Comparison of ENCODE assay signal across 26 cellular contexts in the genomic region with DNA sequence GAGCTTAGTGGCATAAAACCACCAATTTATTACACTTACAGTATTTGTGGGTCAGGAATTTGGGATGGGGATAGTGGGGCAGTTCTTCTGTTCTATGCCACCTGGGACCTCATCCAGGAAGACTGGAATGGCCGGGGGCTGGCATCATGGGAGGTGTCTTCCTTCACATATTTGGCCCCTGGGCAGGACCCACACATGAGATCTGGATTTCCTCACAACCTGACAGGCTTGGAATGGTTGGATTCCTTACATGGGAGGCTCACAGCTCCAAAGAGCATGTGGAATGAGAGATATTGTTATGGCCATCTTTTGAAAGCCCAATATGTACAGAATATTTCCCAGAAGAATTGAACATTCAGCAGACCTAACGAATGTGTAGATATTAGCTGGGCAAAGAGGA.
"Had no signal": no experiment of that assay in that cellular context is flagged by ENCODE, and none has a peak within 500 bp of the region (broad histone marks: within the 10 kb centered on the region; RNA-seq: fewer than 3 reads in every experiment).

No MANE protein-coding gene starts in this region.

- DNase-seq: nephron progenitor cell; occipital lobe; ovary; posterior cingulate gyrus; psoas muscle; right cardiac atrium; right lobe of liver; sigmoid colon; stimulated activated CD4-positive, alpha-beta T cell treated with anti-CD3 and anti-CD28 coated beads, Interleukin-15, amount 100 ng/mL, for 24 hours; stimulated activated CD4-positive, alpha-beta T cell treated with anti-CD3 and anti-CD28 coated beads, Interleukin-2, amount 100 ng/mL, for 24 hours; stimulated activated CD4-positive, alpha-beta T cell treated with anti-CD3 and anti-CD28 coated beads, Interleukin-2, amount 100 ng/mL, for 48 hours; stimulated activated CD4-positive, alpha-beta T cell treated with anti-CD3 and anti-CD28 coated beads, Interleukin-4, amount 100 ng/mL, for 24 hours; stimulated activated naive B cell treated with anti-CD40 and anti-IgM and Interleukin-4, amounts not matched to agents 10 μg/mL and 1 μg/mL and 100 μg/mL, for 72 hours; stimulated activated naive CD4-positive, alpha-beta T cell treated with Interleukin-2 at 50 U/mL for 16 hours; stomach; thyroid gland; upper lobe of left lung had no signal

- H2AFZ ChIP-seq: parathyroid adenoma had no signal

- H3K4me3 Mint-ChIP-seq: natural killer cell treated with Interleukin-12 subunit alpha and Interleukin-12 subunit beta and Interleukin-15 and Interleukin-18, amount 100 ng/mL, for 72 hours; nephron progenitor cell; neural crest cell; stimulated activated effector memory CD8-positive, alpha-beta T cell treated with anti-CD3 and anti-CD28 coated beads, Interleukin-12 subunit alpha, Interleukin-12 subunit beta, amount 100 ng/mL, for 72 hours; stimulated activated naive B cell treated with anti-CD40 and anti-IgM and Interleukin-4, amounts not matched to agents 10 μg/mL and 1 μg/mL and 100 μg/mL, for 72 hours; stimulated activated naive CD8-positive, alpha-beta T cell treated with anti-CD3 and anti-CD28 coated beads, Interleukin-15, Interleukin-2, amounts not matched to agents 100 ng/mL and 50 ng/mL, for 24 hours had no signal

- H3K4me3 ChIP-seq: ovary, psoas muscle, right lobe of liver, sigmoid colon, stomach, thoracic aorta, thyroid gland, tibial nerve, upper lobe of left lung, vagina had no signal

- H3K79me2 ChIP-seq: parathyroid adenoma had no signal

- H3K27me3 ChIP-seq: ovary, right lobe of liver, sigmoid colon, stomach, thyroid gland, tibial nerve, upper lobe of left lung, vagina had no signal

- H3K27ac Mint-ChIP-seq: natural killer cell treated with Interleukin-12 subunit alpha and Interleukin-12 subunit beta and Interleukin-15 and Interleukin-18, amount 100 ng/mL, for 72 hours; nephron progenitor cell; progenitor cell of endocrine pancreas; stimulated activated effector memory CD8-positive, alpha-beta T cell treated with anti-CD3 and anti-CD28 coated beads, Interleukin-12 subunit alpha, Interleukin-12 subunit beta, amount 100 ng/mL, for 72 hours; stimulated activated naive B cell treated with anti-CD40 and anti-IgM and Interleukin-4, amounts not matched to agents 10 μg/mL and 1 μg/mL and 100 μg/mL, for 72 hours; stimulated activated naive CD8-positive, alpha-beta T cell treated with anti-CD3 and anti-CD28 coated beads, Interleukin-15, Interleukin-2, amounts not matched to agents 100 ng/mL and 50 ng/mL, for 24 hours had no signal

- H3K9me3 ChIP-seq: ovary, psoas muscle, right lobe of liver, sigmoid colon, stomach, thoracic aorta, thyroid gland, tibial nerve, upper lobe of left lung, vagina had no signal

- H3K36me3 Mint-ChIP-seq: natural killer cell treated with Interleukin-12 subunit alpha and Interleukin-12 subunit beta and Interleukin-15 and Interleukin-18, amount 100 ng/mL, for 72 hours; stimulated activated effector memory CD8-positive, alpha-beta T cell treated with anti-CD3 and anti-CD28 coated beads, Interleukin-12 subunit alpha, Interleukin-12 subunit beta, amount 100 ng/mL, for 72 hours; stimulated activated naive B cell treated with anti-CD40 and anti-IgM and Interleukin-4, amounts not matched to agents 10 μg/mL and 1 μg/mL and 100 μg/mL, for 72 hours had no signal

- H3K27ac ChIP-seq: ovary, parathyroid adenoma, psoas muscle, right lobe of liver, thoracic aorta, thyroid gland, tibial nerve, upper lobe of left lung, vagina had no signal

- H3K4me1 Mint-ChIP-seq: nephron progenitor cell; stimulated activated effector memory CD8-positive, alpha-beta T cell treated with anti-CD3 and anti-CD28 coated beads, Interleukin-12 subunit alpha, Interleukin-12 subunit beta, amount 100 ng/mL, for 72 hours had no signal

- H3K9ac ChIP-seq: parathyroid adenoma had no signal

- H3K36me3 ChIP-seq: ovary, right lobe of liver, sigmoid colon, stomach, thoracic aorta, thyroid gland, tibial nerve, upper lobe of left lung, vagina had no signal

- ATAC-seq: natural killer cell treated with Interleukin-12 subunit alpha and Interleukin-12 subunit beta and Interleukin-15 and Interleukin-18, amount 100 ng/mL, for 72 hours; psoas muscle; right lobe of liver; stimulated activated effector memory CD8-positive, alpha-beta T cell treated with anti-CD3 and anti-CD28 coated beads, Interleukin-12 subunit alpha, Interleukin-12 subunit beta, amount 100 ng/mL, for 72 hours; stimulated activated naive B cell treated with anti-CD40 and anti-IgM and Interleukin-4, amounts not matched to agents 10 μg/mL and 1 μg/mL and 100 μg/mL, for 72 hours had no signal

- H3K4me1 ChIP-seq: parathyroid adenoma, psoas muscle, right lobe of liver, thyroid gland, upper lobe of left lung, vagina had no signal

- H3K9me3 Mint-ChIP-seq: natural killer cell treated with Interleukin-12 subunit alpha and Interleukin-12 subunit beta and Interleukin-15 and Interleukin-18, amount 100 ng/mL, for 72 hours; nephron progenitor cell; neural crest cell; stimulated activated effector memory CD8-positive, alpha-beta T cell treated with anti-CD3 and anti-CD28 coated beads, Interleukin-12 subunit alpha, Interleukin-12 subunit beta, amount 100 ng/mL, for 72 hours; stimulated activated naive B cell treated with anti-CD40 and anti-IgM and Interleukin-4, amounts not matched to agents 10 μg/mL and 1 μg/mL and 100 μg/mL, for 72 hours; stimulated activated naive CD8-positive, alpha-beta T cell treated with anti-CD3 and anti-CD28 coated beads, Interleukin-15, Interleukin-2, amounts not matched to agents 100 ng/mL and 50 ng/mL, for 24 hours had no signal
